Comparison of ENCODE assay signal across 14 cellular contexts in genomic region chr5:61735999-61736398, GRCh38.
"Had no signal": no experiment of that assay in that cellular context is flagged by ENCODE, and none has a peak within 500 bp of the region (broad histone marks: within the 10 kb centered on the region; RNA-seq: fewer than 3 reads in every experiment).

No MANE protein-coding gene starts in this region.

- H3K9me3 Mint-ChIP-seq: activated CD4-positive, alpha-beta memory T cell treated with anti-CD3 and anti-CD28 coated beads, Interleukin-2, amount 10 ng/mL, durations not matched to agents 7 days and 5 days; activated naive CD8-positive, alpha-beta T cell treated with anti-CD3 and anti-CD28 coated beads for 36 hours; natural killer cell treated with Interleukin-12 subunit alpha and Interleukin-12 subunit beta and Interleukin-15 and Interleukin-18, amount 100 ng/mL, for 72 hours; type B pancreatic cell had no signal

- H3K36me3 Mint-ChIP-seq: activated naive CD8-positive, alpha-beta T cell treated with anti-CD3 and anti-CD28 coated beads for 36 hours; natural killer cell treated with Interleukin-12 subunit alpha and Interleukin-12 subunit beta and Interleukin-15 and Interleukin-18, amount 100 ng/mL, for 72 hours; type B pancreatic cell had no signal

- FAIRE-seq: endothelial cell of umbilical vein, frontal cortex, keratinocyte had no signal

- H3K27ac Mint-ChIP-seq: activated CD4-positive, alpha-beta memory T cell treated with anti-CD3 and anti-CD28 coated beads, Interleukin-2, amount 10 ng/mL, durations not matched to agents 7 days and 5 days; activated naive CD8-positive, alpha-beta T cell treated with anti-CD3 and anti-CD28 coated beads for 36 hours; natural killer cell treated with Interleukin-12 subunit alpha and Interleukin-12 subunit beta and Interleukin-15 and Interleukin-18, amount 100 ng/mL, for 72 hours; type B pancreatic cell had no signal

- ATAC-seq: mucosa of descending colon; natural killer cell treated with Interleukin-12 subunit alpha and Interleukin-12 subunit beta and Interleukin-15 and Interleukin-18, amount 100 ng/mL, for 72 hours had no signal

- H3K4me1 Mint-ChIP-seq: activated CD4-positive, alpha-beta memory T cell treated with anti-CD3 and anti-CD28 coated beads, Interleukin-2, amount 10 ng/mL, durations not matched to agents 7 days and 5 days; activated naive CD8-positive, alpha-beta T cell treated with anti-CD3 and anti-CD28 coated beads for 36 hours had no signal

- DNase-seq: activated CD4-positive, alpha-beta memory T cell treated with anti-CD3 and anti-CD28 coated beads, Interleukin-2, amount 10 ng/mL, durations not matched to agents 7 days and 5 days; activated gamma-delta T cell; activated naive CD8-positive, alpha-beta T cell treated with anti-CD3 and anti-CD28 coated beads for 36 hours; activated T-cell treated with anti-CD3 and anti-CD28 coated beads, Interleukin-2, amount 50 U/mL, for 48 hours; mucosa of descending colon; stimulated activated CD4-positive, alpha-beta T cell treated with anti-CD3 and anti-CD28 coated beads, Interleukin-12 subunit alpha, Interleukin-12 subunit beta, amount 100 ng/mL, for 4 hours; stimulated activated naive CD4-positive, alpha-beta T cell treated with Interleukin-2 at 50 U/mL for 16 hours; T-helper 1 cell had no signal

- H3K27ac ChIP-seq: VCaP had no signal

- H3K9me3 ChIP-seq: mucosa of descending colon had no signal

- H3K4me3 Mint-ChIP-seq: activated CD4-positive, alpha-beta memory T cell treated with anti-CD3 and anti-CD28 coated beads, Interleukin-2, amount 10 ng/mL, durations not matched to agents 7 days and 5 days; activated naive CD8-positive, alpha-beta T cell treated with anti-CD3 and anti-CD28 coated beads for 36 hours; natural killer cell treated with Interleukin-12 subunit alpha and Interleukin-12 subunit beta and Interleukin-15 and Interleukin-18, amount 100 ng/mL, for 72 hours; type B pancreatic cell had no signal

- H3K4me3 ChIP-seq: mucosa of descending colon had no signal
